In the genomic region with DNA sequence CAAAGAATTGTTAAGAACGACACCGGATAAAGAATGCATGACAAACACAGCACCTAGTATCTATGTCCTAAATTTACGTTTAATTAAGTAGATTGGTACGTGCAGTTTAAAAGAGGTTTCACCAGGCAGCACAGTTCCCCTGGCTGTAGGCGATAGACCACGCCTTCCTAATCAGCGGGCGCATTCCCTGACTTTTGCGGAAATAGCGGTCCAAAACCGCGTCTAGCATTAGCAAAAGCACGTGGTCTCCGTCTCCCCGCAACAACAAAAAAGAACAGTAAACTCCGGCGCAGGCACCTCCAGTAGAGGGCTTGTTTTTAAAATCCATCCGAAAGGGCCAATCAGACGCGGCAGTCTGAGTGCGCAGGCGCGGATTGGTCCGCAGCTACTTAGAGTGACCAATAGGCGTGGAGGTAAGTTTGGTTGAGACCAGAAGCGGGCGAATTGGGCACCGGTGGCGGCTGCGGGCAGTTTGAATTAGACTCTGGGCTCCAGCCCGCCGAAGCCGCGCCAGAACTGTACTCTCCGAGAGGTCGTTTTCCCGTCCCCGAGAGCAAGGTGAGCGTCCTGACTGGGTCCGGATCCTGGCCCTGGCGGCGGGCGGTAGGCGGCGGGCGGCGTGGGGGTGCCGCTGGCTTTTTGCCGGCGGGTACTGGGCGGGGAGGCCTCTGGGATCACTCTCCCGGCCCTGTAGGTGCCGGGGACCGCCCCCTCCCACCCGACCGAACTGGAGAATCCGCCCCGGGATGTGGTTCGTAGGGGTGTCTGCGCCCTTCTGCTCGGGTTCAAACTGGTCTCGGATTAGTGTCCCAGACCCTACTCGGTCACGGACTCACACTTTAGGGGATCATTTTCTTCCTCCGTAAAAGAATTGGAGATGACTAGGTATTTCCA, we compare ENCODE assay signal across 8 cellular contexts. TPM values are rescaled to one million over a fixed set of nuclear protein-coding genes. Genes with fewer than 3 reads are reported as not detected.
DNase-seq lines count a peak whose midpoint lies in the region; ATAC-seq and TF ChIP-seq lines count a peak whose summit lies in the region.

Gene CENPF, plus strand, starts transcription at position 432 of the 894 bp plus-strand sequence. CDS start 10,560 bp downstream, outside the sequence.

- TF ChIP-seq POLR2A in GM19193 (IDR thresholded peaks at IDR 0.05; ENCODE audit: extremely low read depth, insufficient read depth, insufficient read length) = peak; percentile 63

- H3K36me3 ChIP-seq in BE2C = peaks cover 17% of the 10 kb centered on the region
- no peaks in the 10 kb centered on the region for H3K36me3 ChIP-seq in colonic mucosa

- DNase-seq in BE2C (peak; percentile 95), NCI-H510A treated with DMSO at 0.1 percent for 48 hours (lab: John Stamatoyannopoulos, UW) (peak; percentile 96), colonic mucosa (peak; percentile 96), kidney tubule cell (ENCODE audit: low spot score) (peak; percentile 99)
- DNase-seq in activated CD4-positive, alpha-beta T cell treated with anti-CD3 and anti-CD28 coated beads for 24 hours (ENCODE audit: low read depth in 2 of 2) = peak; percentile 83 to 84
- DNase-seq in stimulated activated CD4-positive, alpha-beta T cell treated with anti-CD3 and anti-CD28 coated beads, Interleukin-1b, Interleukin-23, amount 100 ng/mL, for 4 hours (ENCODE audit: low read depth in 2 of 2) = peak; percentile 79 to 87

- intact Hi-C loops in colonic mucosa (cut with DNase I) = no loop called here

- TF ChIP-seq CTCF in BE2C (IDR thresholded peaks at IDR 0.05; ENCODE audit: low read depth, low read length) (peak; percentile 17; the same call in 1 of the 2 replicates), colonic mucosa (IDR thresholded peaks at IDR 0.05) (no peak)

- H3K4me3 ChIP-seq in BE2C (ENCODE audit: low read depth, low read length) (peak within 1 kb of the TSS; percentile 96), colonic mucosa (peak within 1 kb of the TSS; percentile 88)

- H3K4me1 ChIP-seq in BE2C = no peaks in the 10 kb centered on the region
- no peaks in the 10 kb centered on the region for H3K4me1 ChIP-seq in colonic mucosa

- H3K9me3 ChIP-seq in BE2C (no peaks in the 10 kb centered on the region), colonic mucosa (no peaks in the 10 kb centered on the region)

- H3K27ac ChIP-seq in colonic mucosa = no peak within 1 kb of the TSS

- peak; percentile 99 for ATAC-seq in HG03439 (IDR thresholded peaks at IDR 0.05; ENCODE audit: unreplicated experiment)

- H3K9ac ChIP-seq in colonic mucosa (ENCODE audit: low read depth in 2 of 2, low read length in 2 of 2) = peak within 1 kb of the TSS; percentile 46 to 61

- H3K27me3 ChIP-seq in BE2C (no peaks in the 10 kb centered on the region), colonic mucosa (no peaks in the 10 kb centered on the region)

RNA-seq across cellular contexts. Expression of gene CENPF, which starts in this region (rescaled TPM):
- polyA plus RNA-seq in BE2C (2012; ENCODE audit: insufficient read depth, insufficient read length, low read depth) = 24.8 TPM
- 10 to 100 TPM; 21.2 to 67.9 TPM for total RNA-seq in colonic mucosa
